ENCODE assay signal across 1 cellular context in genomic region chr4:55386073-55386472, GRCh38.
A peak's percentile ranks its signal among the peaks of the same experiment; 100 is the strongest.
TF ChIP-seq lines count a peak whose summit lies in the region.

No MANE protein-coding gene starts in this region.

TF ChIP-seq in H1, 55 proteins besides CTCF, POLR2A, EP300 and RAD21 (continued from another document):
- no peak for TF ChIP-seq KDM1A (IDR thresholded peaks at IDR 0.05; ENCODE audit: borderline replicate concordance, low read length)
- TF ChIP-seq SUZ12 (IDR thresholded peaks at IDR 0.05; ENCODE audit: low read length): no peak
- TF ChIP-seq CREB1 (IDR thresholded peaks at IDR 0.05): peak; percentile 73
- no peak for TF ChIP-seq SIN3A (conservative IDR thresholded peaks at IDR 0.05 in 1 of 2, IDR thresholded peaks at IDR 0.05 in 1 of 2; ENCODE audit: low read depth in 1 of 2, low read length in 2 of 2)
- no peak for TF ChIP-seq CBX5 (IDR thresholded peaks at IDR 0.05; ENCODE audit: low read depth, low read length)
- TF ChIP-seq SIX5 (IDR thresholded peaks at IDR 0.05; ENCODE audit: low read depth, low read length): peak; percentile 69
- no peak for TF ChIP-seq CHD7 (IDR thresholded peaks at IDR 0.05; ENCODE audit: insufficient replicate concordance, low read length)
- no peak for TF ChIP-seq YY1 (IDR thresholded peaks at IDR 0.05; ENCODE audit: low read depth, low read length)
- peak; percentile 54; the same call in 1 of the 2 replicates for TF ChIP-seq TAF1 (IDR thresholded peaks at IDR 0.05; ENCODE audit: low read depth, low read length)
- TF ChIP-seq SIRT6 (IDR thresholded peaks at IDR 0.05; ENCODE audit: low read length): no peak
- no peak for TF ChIP-seq MAX (IDR thresholded peaks at IDR 0.05)
